In the genomic region with DNA sequence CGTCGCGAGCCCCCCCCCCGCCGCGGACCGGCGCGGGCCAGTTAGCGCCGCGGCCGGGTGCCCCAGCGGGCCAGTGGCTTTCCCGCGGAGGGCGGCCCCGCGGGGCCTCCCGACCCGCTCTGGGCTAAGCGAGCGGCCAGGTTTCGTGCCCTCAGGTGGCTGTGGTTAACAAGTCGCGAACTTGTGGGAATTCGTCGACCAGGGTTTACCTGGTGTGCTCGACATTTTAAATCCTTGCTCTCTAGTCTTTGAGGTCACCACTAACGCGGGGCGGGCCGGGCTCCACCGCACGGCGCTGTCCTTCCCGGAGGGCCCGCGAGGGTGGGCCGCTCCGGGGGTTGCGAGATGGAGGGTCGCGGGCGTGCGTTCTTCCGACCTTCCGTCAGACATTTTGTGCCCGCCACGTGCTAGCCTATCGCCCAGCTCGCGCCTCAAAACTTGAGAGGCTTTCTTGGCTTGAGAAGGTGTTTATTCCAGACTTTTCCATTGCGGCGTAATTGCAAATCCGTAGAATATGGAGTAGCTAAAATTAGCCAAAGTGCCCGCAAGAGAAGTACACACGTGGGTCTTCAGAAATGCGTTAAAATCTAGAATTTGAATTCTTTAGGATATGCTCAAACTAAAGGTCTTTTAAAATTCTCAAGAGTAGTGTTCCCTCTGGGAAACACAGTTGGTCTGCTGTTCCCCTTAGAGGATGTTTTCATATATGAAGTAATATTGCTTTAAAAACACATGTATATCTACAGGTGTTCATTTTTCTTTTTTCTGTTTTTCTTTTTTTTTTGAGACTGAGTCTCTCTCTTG, we compare ENCODE assay signal across 8 cellular contexts. TPM values are rescaled to one million over a fixed set of nuclear protein-coding genes. Genes with fewer than 3 reads are reported as not detected.
DNase-seq lines count a peak whose midpoint lies in the region; ATAC-seq and TF ChIP-seq lines count a peak whose summit lies in the region.

No MANE protein-coding gene starts in this region.

- H3K36me3 Mint-ChIP-seq in CD8-positive, alpha-beta T cell = no peaks in the 10 kb centered on the region

- no peaks in the 10 kb centered on the region for H3K9me3 ChIP-seq in CD8-positive, alpha-beta T cell (ENCODE audit: low read length)
- H3K9me3 ChIP-seq in NT2/D1 (ENCODE audit: insufficient read depth, low read length) (no peaks in the 10 kb centered on the region), adrenal gland (replicated peaks in 1 of 3) (no peaks in the 10 kb centered on the region)

- WGBS in adrenal gland, 4 donors = 18 to 37% (median 26%) methylated on average over 31 to 59 of the region's 59 CpGs

- H3K36me3 ChIP-seq in CD8-positive, alpha-beta T cell (ENCODE audit: insufficient read depth, low read length) = no peaks in the 10 kb centered on the region
- H3K36me3 ChIP-seq in NT2/D1 (ENCODE audit: insufficient read depth, insufficient read length, low read length) (peaks cover 6% of the 10 kb centered on the region), adrenal gland (replicated peaks in 1 of 2) (no peaks in the 10 kb centered on the region)

- CTCF ChIA-PET in CD8-positive, alpha-beta T cell (lab: Charles Lee) = interaction anchor here (0.9 to 4.0 kb wide), 6 partner anchors 18 to 62 kb away, joined by 3 to 32 read pairs (median 4); a partner anchor contains a TSS
- CTCF ChIA-PET in GM10248 (lab: Yijun Ruan, JAX) = interaction anchor here (0.9 to 1.7 kb wide), 4 partner anchors 11 to 63 kb away, joined by 3 to 5 read pairs (median 4); a partner anchor contains a TSS

- peaks cover 70% of the 10 kb centered on the region for H3K4me1 Mint-ChIP-seq in CD8-positive, alpha-beta T cell (ENCODE audit: low read depth)

- no peak for ATAC-seq in CD8-positive, alpha-beta T cell
- peak; percentile 7 for ATAC-seq in GM21576 (IDR thresholded peaks at IDR 0.05; ENCODE audit: unreplicated experiment)

- POLR2A ChIA-PET in CD8-positive, alpha-beta T cell (lab: Charles Lee) = interaction anchor here (1.0 to 8.8 kb wide), 7 partner anchors 50 to 288 kb away, joined by 3 to 121 read pairs (median 8); a partner anchor contains a TSS
- POLR2A ChIA-PET in GM10248 (lab: Yijun Ruan, JAX) = no interaction called here

- H3K4me3 ChIP-seq in CD8-positive, alpha-beta T cell (ENCODE audit: low read depth, low read length) = peak overlapping the region; percentile 76
- H3K4me3 ChIP-seq in NT2/D1 (ENCODE audit: insufficient read length, low read depth) = peak overlapping the region; percentile 82
- H3K4me3 ChIP-seq in adrenal gland = peak overlapping the region in 2 of 4 donors; percentile 90 to 99

- peaks cover 67% of the 10 kb centered on the region for H3K4me1 ChIP-seq in CD8-positive, alpha-beta T cell (ENCODE audit: insufficient read depth, low read length)
- H3K4me1 ChIP-seq in NT2/D1 (ENCODE audit: insufficient read depth, insufficient read length) = peaks cover 4% of the 10 kb centered on the region
- peaks cover 5 to 38% of the 10 kb centered on the region in 2 donors for H3K4me1 ChIP-seq in adrenal gland (replicated peaks in 1 of 2)

- H3K27ac ChIP-seq in CD8-positive, alpha-beta T cell (ENCODE audit: low read depth, low read length) = peak overlapping the region; percentile 73
- peak overlapping the region in 4 of 5 donors; percentile 92 to 98 (median 96) for H3K27ac ChIP-seq in adrenal gland

- no peak for TF ChIP-seq CTCF in CD8-positive, alpha-beta T cell (IDR thresholded peaks at IDR 0.05)
- TF ChIP-seq CTCF in adrenal gland (IDR thresholded peaks at IDR 0.05) (no peak), GM10248 (IDR thresholded peaks at IDR 0.05; ENCODE audit: control extremely low read depth, extremely low read depth, low read depth, missing control alignments) (no peak)

- H3K27ac Mint-ChIP-seq in CD8-positive, alpha-beta T cell = peak overlapping the region; percentile 92

- no peaks in the 10 kb centered on the region for H3K27me3 ChIP-seq in CD8-positive, alpha-beta T cell (ENCODE audit: insufficient read depth, low read length)
- H3K27me3 ChIP-seq in NT2/D1 (ENCODE audit: insufficient read depth, insufficient read length) (peaks cover 26% of the 10 kb centered on the region), adrenal gland (no peaks in the 10 kb centered on the region)

- H3K9ac ChIP-seq in NT2/D1 (ENCODE audit: insufficient read length, low read depth) = peak overlapping the region; percentile 97

- H3K9me3 Mint-ChIP-seq in CD8-positive, alpha-beta T cell = no peaks in the 10 kb centered on the region

- intact Hi-C loops in CD8-positive, alpha-beta T cell (cut with DNase I, micrococcal nuclease) = loop anchor here (5.0 to 10.0 kb wide), 3 partner anchors 353 to 1840 kb away; a partner anchor contains a TSS
- intact Hi-C loops in adrenal gland (cut with DNase I) = loop anchor here in 1 of 2 donors (10.0 kb wide), 1 partner anchor 50 kb away; no protein-coding TSS in a partner anchor

- TF ChIP-seq POLR2A in adrenal gland (IDR thresholded peaks at IDR 0.05) = no peak

- DNase-seq in CD8-positive, alpha-beta T cell = peak in 6 of 7 experiments; percentile 21 to 72 (median 43)
- DNase-seq in NT2/D1 (ENCODE audit: low read depth, low spot score) (no peak), adrenal gland (peak in 2 of 7 donors; percentile 40 to 58), iPS-NIHi7 (ENCODE audit: extremely low spot score) (peak; percentile 26), NCI-H128 (lab: John Stamatoyannopoulos, UW; ENCODE audit: unreplicated experiment) (no peak), GM10248 (ENCODE audit: extremely low spot score) (no peak)
- DNase-seq in stimulated activated CD4-positive, alpha-beta T cell treated with anti-CD3 and anti-CD28 coated beads, Interleukin-2, amount 100 ng/mL, for 4 hours (ENCODE audit: low read depth) = peak; percentile 37

- no peaks in the 10 kb centered on the region for H3K27me3 Mint-ChIP-seq in CD8-positive, alpha-beta T cell (ENCODE audit: low read depth)

- peak overlapping the region; percentile 80 for H3K4me3 Mint-ChIP-seq in CD8-positive, alpha-beta T cell

RNA-seq across cellular contexts. Expression of a gene that starts 2.1 kb away (rescaled TPM):
- total RNA-seq in CD8-positive, alpha-beta T cell = 100 to 1,000 TPM; 168 to 177 TPM
- 100 to 1,000 TPM in 1 of 8 donors, 10 to 100 TPM in 7; 13.4 to 100 (median 42.8) TPM for total RNA-seq in adrenal gland
- 100 to 1,000 TPM in 2 of 3 donors, 10 to 100 TPM in 1; 72.9 to 156 (median 122) TPM for polyA plus RNA-seq in adrenal gland

RNA-seq across cellular contexts. Expression of a gene that starts 47.3 kb away (rescaled TPM):
- under 1 TPM; 0.14 to 0.33 TPM for total RNA-seq in CD8-positive, alpha-beta T cell
- total RNA-seq in adrenal gland = under 1 TPM in 2 of 8 donors, not detected in 6; 0.22 to 0.23 TPM
- not detected for polyA plus RNA-seq in adrenal gland

Comparison
In these comparisons a context has a peak if more than half of its experiments do, and no peak if none do; other contexts are left out.
1. DNase-seq: peak in CD8-positive, alpha-beta T cell (6 of 7), iPS-NIHi7 (single experiment) and stimulated activated CD4-positive, alpha-beta T cell treated with anti-CD3 and anti-CD28 coated beads, Interleukin-2, amount 100 ng/mL, for 4 hours (single experiment); none in NT2/D1 (single experiment), NCI-H128 (single experiment) and GM10248 (single experiment).